Comparison of ENCODE assay signal across 12 cellular contexts in the genomic region with DNA sequence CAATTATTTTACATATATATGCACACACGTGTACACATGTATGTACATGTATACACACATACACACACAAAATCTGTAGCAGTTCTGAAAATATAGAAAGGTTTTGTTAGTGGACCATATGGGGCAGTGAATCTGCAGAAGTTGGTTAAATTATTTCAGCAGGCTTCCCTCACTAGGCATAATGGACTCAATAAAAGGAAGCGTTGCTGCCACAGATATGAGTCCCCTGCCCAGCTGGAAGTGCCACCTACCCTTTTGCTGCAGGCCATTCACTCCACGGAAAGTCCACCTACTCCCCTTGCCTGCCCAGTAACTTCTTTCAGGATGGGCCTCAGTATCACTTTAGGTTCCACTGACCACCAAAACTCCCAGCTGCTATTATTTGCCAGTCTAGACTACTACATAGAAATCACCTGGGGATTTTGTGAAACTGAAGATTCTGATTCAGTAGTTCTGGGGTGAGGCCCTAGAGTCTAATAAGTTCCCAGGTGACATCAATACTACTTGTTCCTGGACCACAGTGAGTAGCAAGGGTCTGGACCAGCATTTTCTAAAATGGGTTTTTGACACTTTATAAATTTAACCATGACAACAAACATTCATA. TPM values are rescaled to one million over a fixed set of nuclear protein-coding genes. Genes with fewer than 3 reads are reported as not detected.
DNase-seq lines count a peak whose midpoint lies in the region; ATAC-seq and TF ChIP-seq lines count a peak whose summit lies in the region.
"Had no signal": no experiment of that assay in that cellular context is flagged by ENCODE, and none has a peak within 500 bp of the region (broad histone marks: within the 10 kb centered on the region; RNA-seq: fewer than 3 reads in every experiment).

No MANE protein-coding gene starts in this region.

- no peaks in the 10 kb centered on the region for H3K9me2 ChIP-seq in SK-N-SH

- TF ChIP-seq POLR2A in erythroblast (IDR thresholded peaks at IDR 0.05; ENCODE audit: low read length), result no peak

- no peak overlapping the region for H3K4me3 ChIP-seq in SK-N-SH (ENCODE audit: low read depth in 2 of 2, low read length in 1 of 2)

- no peak for TF ChIP-seq EP300 in SK-N-SH (IDR thresholded peaks at IDR 0.05; ENCODE audit: borderline replicate concordance in 1 of 2, low read depth in 1 of 2, low read length in 1 of 2)

- ATAC-seq in SK-N-SH treated with all-trans-retinoic acid at 6 μM for 48 hours (peak; percentile 7; the same call in 2 of the 3 replicates), HG02642 (IDR thresholded peaks at IDR 0.05; ENCODE audit: poor library complexity, unreplicated experiment) (peak; percentile 90), HG03558 (IDR thresholded peaks at IDR 0.05; ENCODE audit: extremely low read depth, unreplicated experiment) (peak; percentile 76)
- ATAC-seq in stimulated activated naive CD8-positive, alpha-beta T cell treated with anti-CD3 and anti-CD28 coated beads, Interleukin-15, Interleukin-2, amounts not matched to agents 100 U/mL and 50 U/mL, for 24 hours, result peak; percentile 37

- H3K9me3 ChIP-seq in SK-N-SH, result no peaks in the 10 kb centered on the region

- H3F3A ChIP-seq in SK-N-SH (replicated peaks; ENCODE audit: insufficient read depth), result no peaks in the 10 kb centered on the region

- no peaks in the 10 kb centered on the region for H3K27me3 ChIP-seq in SK-N-SH (ENCODE audit: insufficient read depth)

- H3K4me2 ChIP-seq in SK-N-SH, result no peak overlapping the region

- no peak for TF ChIP-seq CTCF in SK-N-SH (IDR thresholded peaks at IDR 0.05)

- H3K36me3 ChIP-seq in SK-N-SH (replicated peaks in 1 of 2; ENCODE audit: control insufficient read depth in 1 of 2, insufficient read depth in 2 of 2, low read length in 1 of 2), result no peaks in the 10 kb centered on the region

- H3K9ac ChIP-seq in SK-N-SH, result no peak overlapping the region

- H3K4me1 ChIP-seq in SK-N-SH (ENCODE audit: control insufficient read depth in 1 of 2, insufficient read depth in 2 of 2, low read depth in 1 of 2, low read length in 1 of 2), result peaks cover 2 to 6% of the 10 kb centered on the region in 2 experiments; a peak in 2 of 4 replicates

- 55% methylated on average over 3 of the region's 3 CpGs for WGBS in SK-N-SH (ENCODE audit: low lambda C conversion rate)

- CTCF ChIA-PET in SK-N-SH (lab: Yijun Ruan, JAX), result interaction anchor here (0.6 to 12.0 kb wide), 3 partner anchors 11 to 300 kb away, joined by 3 to 409 read pairs (median 3); no protein-coding TSS in a partner anchor

- no peaks in the 10 kb centered on the region for H4K20me1 ChIP-seq in SK-N-SH (ENCODE audit: insufficient read depth)

- H3K79me2 ChIP-seq in SK-N-SH (ENCODE audit: insufficient read depth), result no peaks in the 10 kb centered on the region

- no peak for TF ChIP-seq RAD21 in SK-N-SH (IDR thresholded peaks at IDR 0.05; ENCODE audit: low read length)

- H3K27ac ChIP-seq in SK-N-SH (ENCODE audit: low read depth in 2 of 2, low read length in 1 of 2), result no peak overlapping the region

- DNase-seq in SK-N-SH (no peak), COLO668 (lab: John Stamatoyannopoulos, UW; ENCODE audit: unreplicated experiment) (no peak), erythroblast (lab: John Stamatoyannopoulos, UW) (no peak), ureter (ENCODE audit: low spot score) (no peak)
- DNase-seq in stimulated activated naive CD8-positive, alpha-beta T cell treated with anti-CD3 and anti-CD28 coated beads, Interleukin-15, Interleukin-2, amounts not matched to agents 100 U/mL and 50 U/mL, for 24 hours, result no peak
- DNase-seq: 8988T; activated CD4-positive, alpha-beta T cell treated with anti-CD3 and anti-CD28 coated beads, Interleukin-2, amount 50 U/mL, for 48 hours; head of caudate nucleus; Kasumi-1 had no signal

- no peak overlapping the region for H2AFZ ChIP-seq in SK-N-SH (ENCODE audit: low read depth)

- POLR2A ChIA-PET in SK-N-SH (lab: Yijun Ruan, JAX), result no interaction called here

TF ChIP-seq in SK-N-SH treated with all-trans-retinoic acid at 6 μM for 48 hours, 23 proteins besides CTCF, POLR2A, EP300 and RAD21:
- TF ChIP-seq GLIS3 (CRISPR knock-in tag; IDR thresholded peaks at IDR 0.05) (no peak), ZFP3 (CRISPR knock-in tag; IDR thresholded peaks at IDR 0.05) (no peak), CREB5 (CRISPR knock-in tag; IDR thresholded peaks at IDR 0.05; ENCODE audit: low read depth) (no peak), PPARA (CRISPR knock-in tag; IDR thresholded peaks at IDR 0.05; ENCODE audit: borderline replicate concordance) (no peak)

TF ChIP-seq in SK-N-SH, 30 proteins besides CTCF, POLR2A, EP300 and RAD21:
- TF ChIP-seq YY1 (IDR thresholded peaks at IDR 0.05; ENCODE audit: low read depth), result no peak
- no peak for TF ChIP-seq FOSL2 (IDR thresholded peaks at IDR 0.05; ENCODE audit: borderline replicate concordance, low read depth)
- TF ChIP-seq TEAD4 (IDR thresholded peaks at IDR 0.05; ENCODE audit: borderline replicate concordance, insufficient read depth), result no peak
- TF ChIP-seq NFIC (IDR thresholded peaks at IDR 0.05; ENCODE audit: borderline replicate concordance), result no peak
- no peak for TF ChIP-seq EZH2phosphoT487 (IDR thresholded peaks at IDR 0.05; ENCODE audit: borderline replicate concordance, low read depth)
- TF ChIP-seq SIN3A (IDR thresholded peaks at IDR 0.05; ENCODE audit: borderline replicate concordance, low read depth, low read length), result no peak
- TF ChIP-seq PBX3 (IDR thresholded peaks at IDR 0.05), result no peak
- no peak for TF ChIP-seq REST (IDR thresholded peaks at IDR 0.05; ENCODE audit: low read depth, low read length)

RNA-seq across cellular contexts. Expression of gene CROT, which starts 29.3 kb away (rescaled TPM):
- 7.9 and 11.2 TPM in 2 replicates for polyA plus RNA-seq in SK-N-SH (2012; rRNA removed)
- 10.8 and 12.8 TPM in 2 replicates for polyA plus RNA-seq in SK-N-SH (2012; cell fraction: cytosol; rRNA removed)
- 7.3 and 16.5 TPM in 2 replicates for polyA plus RNA-seq in SK-N-SH (2012; cell fraction: nucleus; rRNA removed)
- 96.9 TPM for total RNA-seq in ureter

Comparison
In these comparisons a context has a peak if more than half of its experiments do, and no peak if none do; other contexts are left out.
1. ATAC-seq: peak in every context shown above with its lines; median percentile 90 in HG02642; 76 in HG03558; 37 in stimulated activated naive CD8-positive, alpha-beta T cell treated with anti-CD3 and anti-CD28 coated beads, Interleukin-15, Interleukin-2, amounts not matched to agents 100 U/mL and 50 U/mL, for 24 hours; 7 in SK-N-SH treated with all-trans-retinoic acid at 6 μM for 48 hours.